26 cellular contexts compared by ENCODE assay signal in the genomic region with DNA sequence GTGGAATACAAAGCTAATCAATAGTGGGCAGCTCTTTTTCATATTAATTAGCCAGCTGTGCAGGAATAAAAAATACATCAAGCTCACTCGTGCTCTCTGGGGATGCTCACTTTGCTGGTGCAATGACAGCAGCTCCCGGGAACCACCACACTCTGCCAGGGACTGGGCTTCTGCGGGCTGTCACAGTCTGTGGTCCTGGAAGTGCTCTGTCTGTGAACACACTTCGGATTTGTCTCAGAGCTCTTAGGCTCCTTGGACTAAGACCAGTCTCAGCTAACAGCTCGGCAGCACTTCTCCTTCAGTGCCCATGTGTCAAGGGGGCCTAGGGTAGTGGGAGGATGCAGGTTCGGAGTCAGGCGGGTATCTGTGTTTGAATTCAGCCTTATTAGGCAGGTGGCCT.
"Had no signal": no experiment of that assay in that cellular context is flagged by ENCODE, and none has a peak within 500 bp of the region (broad histone marks: within the 10 kb centered on the region; RNA-seq: fewer than 3 reads in every experiment).

No MANE protein-coding gene starts in this region.

- H3K27me3 ChIP-seq: adrenal gland, colonic mucosa, dorsolateral prefrontal cortex, hepatocyte, sigmoid colon, stomach had no signal

- H3K4me1 Mint-ChIP-seq: activated B cell treated with CpG ODN at 0.5 μM for 24 hours; activated CD4-positive, alpha-beta T cell treated with anti-CD3 and anti-CD28 coated beads for 36 hours; immature natural killer cell; naive thymus-derived CD4-positive, alpha-beta T cell; stimulated activated memory B cell treated with anti-CD40 and anti-IgM and Interleukin-4, amounts not matched to agents 10 μg/mL and 1 μg/mL and 100 μg/mL, for 72 hours had no signal

- H3K4me3 Mint-ChIP-seq: activated B cell treated with CpG ODN at 0.5 μM for 24 hours; activated CD4-positive, alpha-beta T cell treated with anti-CD3 and anti-CD28 coated beads for 36 hours; activated naive CD8-positive, alpha-beta T cell; activated T-cell treated with anti-CD3 and anti-CD28 coated beads, Interleukin-2, amount 50 U/mL, for 4 hours; effector memory CD8-positive, alpha-beta T cell; immature natural killer cell; naive thymus-derived CD4-positive, alpha-beta T cell; stimulated activated memory B cell treated with anti-CD40 and anti-IgM and Interleukin-4, amounts not matched to agents 10 μg/mL and 1 μg/mL and 100 μg/mL, for 72 hours had no signal

- H3K36me3 ChIP-seq: adrenal gland, colonic mucosa, left lung, sigmoid colon, stomach had no signal

- H3K27ac Mint-ChIP-seq: activated B cell treated with CpG ODN at 0.5 μM for 24 hours; activated CD4-positive, alpha-beta T cell treated with anti-CD3 and anti-CD28 coated beads for 36 hours; activated naive CD8-positive, alpha-beta T cell; activated T-helper 2 cell treated with anti-CD3 and anti-CD28 coated beads, Interferon-gamma antibody, Interleukin-2, Interleukin-4, amounts not matched to agents 10 μg/mL and 5 μg/mL and 100 μg/mL, durations not matched to agents 14 hours and 24 hours and 36 hours; effector memory CD8-positive, alpha-beta T cell; immature natural killer cell; naive thymus-derived CD4-positive, alpha-beta T cell; stimulated activated memory B cell treated with anti-CD40 and anti-IgM and Interleukin-4, amounts not matched to agents 10 μg/mL and 1 μg/mL and 100 μg/mL, for 72 hours had no signal

- H3K9me3 Mint-ChIP-seq: activated B cell treated with CpG ODN at 0.5 μM for 24 hours; activated T-cell treated with anti-CD3 and anti-CD28 coated beads, Interleukin-2, amount 50 U/mL, for 4 hours; activated T-helper 2 cell treated with anti-CD3 and anti-CD28 coated beads, Interferon-gamma antibody, Interleukin-2, Interleukin-4, amounts not matched to agents 10 μg/mL and 5 μg/mL and 100 μg/mL, durations not matched to agents 14 hours and 24 hours and 36 hours had no signal

- H3K4me3 ChIP-seq: adrenal gland, colonic mucosa, dorsolateral prefrontal cortex, hepatocyte, left lung, lung, sigmoid colon, smooth muscle cell, stomach had no signal

- DNase-seq: activated B cell treated with CpG ODN at 0.5 μM for 24 hours; activated CD4-positive, alpha-beta T cell treated with anti-CD3 and anti-CD28 coated beads for 36 hours; activated CD4-positive, alpha-beta T cell treated with anti-CD3 and anti-CD28 coated beads, Interleukin-2, amount 50 U/mL, for 4 hours; activated CD8-positive, alpha-beta memory T cell treated with anti-CD3 and anti-CD28 coated beads, Interleukin-2, amount 50 U/mL, for 48 hours; activated naive CD4-positive, alpha-beta T cell; activated T-cell treated with anti-CD3 and anti-CD28 coated beads, Interleukin-2, amount 50 U/mL, for 4 hours; adrenal gland; colonic mucosa; dorsolateral prefrontal cortex; effector memory CD8-positive, alpha-beta T cell; foreskin melanocyte; immature natural killer cell; left lung; naive thymus-derived CD4-positive, alpha-beta T cell; sigmoid colon; stimulated activated CD4-positive, alpha-beta T cell treated with anti-CD3 and anti-CD28 coated beads, Interleukin-15, amount 100 ng/mL, for 24 hours; stomach; T1000; trophoblast cell had no signal

- H3K9me3 ChIP-seq: adrenal gland, colonic mucosa, left lung, sigmoid colon, stomach had no signal

- ATAC-seq: activated CD4-positive, alpha-beta T cell treated with anti-CD3 and anti-CD28 coated beads for 36 hours; activated T-cell treated with anti-CD3 and anti-CD28 coated beads, Interleukin-2, amount 50 U/mL, for 4 hours; effector memory CD8-positive, alpha-beta T cell; esophagus mucosa; left lung; naive thymus-derived CD4-positive, alpha-beta T cell; stimulated activated memory B cell treated with anti-CD40 and anti-IgM and Interleukin-4, amounts not matched to agents 10 μg/mL and 1 μg/mL and 100 μg/mL, for 72 hours had no signal

- H3K36me3 Mint-ChIP-seq: activated naive CD8-positive, alpha-beta T cell; immature natural killer cell; naive thymus-derived CD4-positive, alpha-beta T cell; stimulated activated memory B cell treated with anti-CD40 and anti-IgM and Interleukin-4, amounts not matched to agents 10 μg/mL and 1 μg/mL and 100 μg/mL, for 72 hours had no signal
